In genomic region chr15:62325597-62325996, GRCh38 we compare ENCODE assay signal across 29 cellular contexts.
"Had no signal": no experiment of that assay in that cellular context is flagged by ENCODE, and none has a peak within 500 bp of the region (broad histone marks: within the 10 kb centered on the region; RNA-seq: fewer than 3 reads in every experiment).

No MANE protein-coding gene starts in this region.

- H3K4me3 ChIP-seq: colonic mucosa, gastroesophageal sphincter, heart left ventricle, hepatocyte, right lobe of liver, smooth muscle cell, suprapubic skin, transverse colon, upper lobe of right lung, vagina had no signal

- H3K4me3 Mint-ChIP-seq: dendritic cell treated with granulocyte-macrophage colony-stimulating factor and Interleukin-4, amounts not matched to agents 40 ng/mL and 50 ng/mL, for 4 days; endodermal cell; naive thymus-derived CD8-positive, alpha-beta T cell; stimulated activated naive CD8-positive, alpha-beta T cell treated with anti-CD3 and anti-CD28 coated beads, Interleukin-15, amount 100 ng/mL, for 72 hours had no signal

- H3K9me3 Mint-ChIP-seq: dendritic cell treated with granulocyte-macrophage colony-stimulating factor and Interleukin-4, amounts not matched to agents 40 ng/mL and 50 ng/mL, for 4 days; endodermal cell; naive thymus-derived CD8-positive, alpha-beta T cell; stimulated activated naive CD8-positive, alpha-beta T cell treated with anti-CD3 and anti-CD28 coated beads, Interleukin-15, amount 100 ng/mL, for 72 hours had no signal

- H3K27me3 ChIP-seq: colonic mucosa, hepatocyte, right lobe of liver, upper lobe of right lung, vagina had no signal

- ATAC-seq: esophagus mucosa; foreskin keratinocyte; gastroesophageal sphincter; heart left ventricle; left colon; naive thymus-derived CD8-positive, alpha-beta T cell; stimulated activated naive CD8-positive, alpha-beta T cell treated with anti-CD3 and anti-CD28 coated beads, Interleukin-15, amount 100 ng/mL, for 72 hours had no signal

- H3K9me3 ChIP-seq: colonic mucosa, gastroesophageal sphincter, heart left ventricle, neutrophil, right lobe of liver, suprapubic skin, transverse colon, upper lobe of right lung, vagina had no signal

- H3K27ac Mint-ChIP-seq: dendritic cell treated with granulocyte-macrophage colony-stimulating factor and Interleukin-4, amounts not matched to agents 40 ng/mL and 50 ng/mL, for 4 days; endodermal cell; naive thymus-derived CD8-positive, alpha-beta T cell; progenitor cell of endocrine pancreas; stimulated activated naive CD8-positive, alpha-beta T cell treated with anti-CD3 and anti-CD28 coated beads, Interleukin-15, amount 100 ng/mL, for 72 hours had no signal

- H3K27me3 Mint-ChIP-seq: stimulated activated naive CD8-positive, alpha-beta T cell treated with anti-CD3 and anti-CD28 coated beads, Interleukin-15, amount 100 ng/mL, for 72 hours had no signal

- H3K27ac ChIP-seq: colonic mucosa, epithelial cell of prostate, foreskin keratinocyte, gastroesophageal sphincter, heart left ventricle, hepatocyte, neutrophil, parathyroid adenoma, right lobe of liver, suprapubic skin, transverse colon, upper lobe of right lung, vagina had no signal

- H3K4me2 ChIP-seq: hepatocyte, smooth muscle cell had no signal

- H2AFZ ChIP-seq: hepatocyte, parathyroid adenoma had no signal

- DNase-seq: colonic mucosa; effector CD8-positive, alpha-beta T cell; endodermal cell; foreskin keratinocyte; heart left ventricle; left colon; mesendoderm; midbrain; naive thymus-derived CD8-positive, alpha-beta T cell; right lobe of liver; stimulated activated CD4-positive, alpha-beta T cell treated with anti-CD3 and anti-CD28 coated beads, Interleukin-12 subunit alpha, Interleukin-12 subunit beta, amount 100 ng/mL, for 4 hours; stimulated activated CD4-positive, alpha-beta T cell treated with anti-CD3 and anti-CD28 coated beads, Interleukin-1b, Interleukin-23, amount 100 ng/mL, for 48 hours; stimulated activated CD4-positive, alpha-beta T cell treated with anti-CD3 and anti-CD28 coated beads, Interleukin-4, amount 100 ng/mL, for 1 hour; stimulated activated CD8-positive, alpha-beta memory T cell treated with anti-CD3 and anti-CD28 coated beads, Interleukin-4, amount 100 ng/mL, for 48 hours; stimulated activated naive CD4-positive, alpha-beta T cell; stimulated activated naive CD8-positive, alpha-beta T cell treated with anti-CD3 and anti-CD28 coated beads, Interleukin-15, amount 100 ng/mL, for 72 hours; transverse colon; upper lobe of right lung had no signal

- H3K9ac ChIP-seq: parathyroid adenoma had no signal

- H3K4me1 Mint-ChIP-seq: endodermal cell; naive thymus-derived CD8-positive, alpha-beta T cell; stimulated activated naive CD8-positive, alpha-beta T cell treated with anti-CD3 and anti-CD28 coated beads, Interleukin-15, amount 100 ng/mL, for 72 hours had no signal

- H3K36me3 Mint-ChIP-seq: naive thymus-derived CD8-positive, alpha-beta T cell had no signal

- H3K79me2 ChIP-seq: hepatocyte, parathyroid adenoma had no signal

- H3K4me1 ChIP-seq: colonic mucosa, foreskin keratinocyte, gastroesophageal sphincter, heart left ventricle, parathyroid adenoma, right lobe of liver, suprapubic skin, transverse colon, upper lobe of right lung, vagina had no signal

- H3K36me3 ChIP-seq: colonic mucosa, gastroesophageal sphincter, heart left ventricle, neutrophil, right lobe of liver, suprapubic skin, transverse colon, upper lobe of right lung, vagina had no signal
